2 cellular contexts compared by ENCODE assay signal in the genomic region with DNA sequence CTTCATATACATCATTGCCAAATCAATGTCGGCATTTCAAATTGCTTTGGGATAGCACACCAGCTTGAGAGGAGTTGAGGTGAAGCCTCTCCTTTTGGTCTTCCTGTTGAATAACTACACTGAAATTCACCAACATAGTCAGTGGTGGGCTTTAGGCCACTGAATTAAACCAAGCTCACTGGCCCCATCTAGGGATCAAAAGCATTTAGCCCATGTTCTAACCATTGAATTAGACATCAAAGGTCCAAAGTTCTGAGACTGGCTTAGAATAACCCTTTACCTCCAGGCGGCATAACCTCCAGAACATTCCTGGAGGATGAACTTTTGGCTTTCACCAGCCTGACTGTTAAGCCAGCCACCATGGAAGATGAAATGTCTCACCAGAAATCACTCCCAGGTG.
TF ChIP-seq lines count a peak whose summit lies in the region.

No MANE protein-coding gene starts in this region.

TF ChIP-seq in Ishikawa, 13 proteins besides CTCF, POLR2A, EP300 and RAD21 (continued from another document):
- no peak for TF ChIP-seq REST (IDR thresholded peaks at IDR 0.05; ENCODE audit: low read depth)
- TF ChIP-seq EGR1 (IDR thresholded peaks at IDR 0.05) = no peak
- no peak for TF ChIP-seq YY1 (IDR thresholded peaks at IDR 0.05; ENCODE audit: low read depth)
- no peak for TF ChIP-seq TCF12 (IDR thresholded peaks at IDR 0.05; ENCODE audit: low read depth)
- TF ChIP-seq CREB1 (IDR thresholded peaks at IDR 0.05; ENCODE audit: low read depth) = no peak
- TF ChIP-seq NFIC (IDR thresholded peaks at IDR 0.05) = no peak
- TF ChIP-seq TEAD4 (IDR thresholded peaks at IDR 0.05) = no peak

TF ChIP-seq in K562, 482 proteins besides CTCF, POLR2A, EP300 and RAD21 (continued from another document):
- peak; percentile 34; the same call in 1 of the 2 replicates for TF ChIP-seq DEAF1 (CRISPR knock-in tag; IDR thresholded peaks at IDR 0.05)
